In genomic region chr15:28184166-28184565, GRCh38 we compare ENCODE assay signal across 18 cellular contexts.
DNase-seq lines count a peak whose midpoint lies in the region; ATAC-seq lines count a peak whose summit lies in the region.
"Had no signal": no experiment of that assay in that cellular context is flagged by ENCODE, and none has a peak within 500 bp of the region (broad histone marks: within the 10 kb centered on the region; RNA-seq: fewer than 3 reads in every experiment).

No MANE protein-coding gene starts in this region.

- no peaks in the 10 kb centered on the region for H3K4me1 Mint-ChIP-seq in activated naive CD8-positive, alpha-beta T cell treated with anti-CD3 and anti-CD28 coated beads for 36 hours

- H3K27me3 Mint-ChIP-seq in activated naive CD8-positive, alpha-beta T cell treated with anti-CD3 and anti-CD28 coated beads for 36 hours: no peaks in the 10 kb centered on the region
- H3K27me3 Mint-ChIP-seq: CD4-positive, alpha-beta T cell had no signal

- peaks cover 8% of the 10 kb centered on the region for H3K36me3 Mint-ChIP-seq in activated naive CD8-positive, alpha-beta T cell treated with anti-CD3 and anti-CD28 coated beads for 36 hours

- H3K4me3 Mint-ChIP-seq in activated naive CD8-positive, alpha-beta T cell treated with anti-CD3 and anti-CD28 coated beads for 36 hours: no peak overlapping the region
- H3K4me3 Mint-ChIP-seq: CD4-positive, alpha-beta T cell had no signal

- H3K9me3 Mint-ChIP-seq in activated naive CD8-positive, alpha-beta T cell treated with anti-CD3 and anti-CD28 coated beads for 36 hours: no peaks in the 10 kb centered on the region
- H3K9me3 Mint-ChIP-seq: CD4-positive, alpha-beta T cell had no signal

- H3K27ac Mint-ChIP-seq in activated naive CD8-positive, alpha-beta T cell treated with anti-CD3 and anti-CD28 coated beads for 36 hours: no peak overlapping the region
- H3K27ac Mint-ChIP-seq: CD4-positive, alpha-beta T cell had no signal

- DNase-seq in GM03348 (ENCODE audit: low spot score): peak; percentile 50
- peak; percentile 30 for DNase-seq in astrocyte of the hippocampus (ENCODE audit: low read depth, low spot score)
- DNase-seq in hepatic stellate cell (ENCODE audit: low spot score): peak; percentile 11
- DNase-seq in activated naive CD8-positive, alpha-beta T cell treated with anti-CD3 and anti-CD28 coated beads for 36 hours: no peak
- DNase-seq in SKM-1 treated with dmso at 0.1 percent for 144 hours (lab: John Stamatoyannopoulos, UW; ENCODE audit: unreplicated experiment): no peak
- no peak for DNase-seq in LoVo (ENCODE audit: low spot score)
- DNase-seq: ACHN; Caco-2; CD4-positive, alpha-beta T cell; DMS153; GOT3; NCI-H1105; NCI-H2081; NCI-H446 treated with DMSO at 0.1 percent for 48 hours; Peyer's patch had no signal

- no peak for ATAC-seq in HG03025 (IDR thresholded peaks at IDR 0.05; ENCODE audit: low FRiP score, unreplicated experiment)
- ATAC-seq: K562, Right ventricle myocardium inferior had no signal

Comparison
In these comparisons a context has a peak if more than half of its experiments do, and no peak if none do; other contexts are left out.
1. DNase-seq: peak in GM03348 (single experiment), astrocyte of the hippocampus (single experiment) and hepatic stellate cell (single experiment); none in activated naive CD8-positive, alpha-beta T cell treated with anti-CD3 and anti-CD28 coated beads for 36 hours (single experiment), SKM-1 treated with dmso at 0.1 percent for 144 hours (single experiment) and LoVo (single experiment).